ENCODE assay signal across 18 cellular contexts in genomic region chr18:12640881-12641200, GRCh38. TPM values are rescaled to one million over a fixed set of nuclear protein-coding genes. Genes with fewer than 3 reads are reported as not detected.
DNase-seq lines count a peak whose midpoint lies in the region; ATAC-seq and TF ChIP-seq lines count a peak whose summit lies in the region.
"Had no signal": no experiment of that assay in that cellular context is flagged by ENCODE, and none has a peak within 500 bp of the region (broad histone marks: within the 10 kb centered on the region; RNA-seq: fewer than 3 reads in every experiment).

No MANE protein-coding gene starts in this region.

- H4K20me1 ChIP-seq in GM23248 (ENCODE audit: insufficient read depth) = no peaks in the 10 kb centered on the region

- H3K4me3 ChIP-seq in GM23248 = peak overlapping the region; percentile 17; the same call in 1 of the 2 replicates
- peak overlapping the region; percentile 16; the same call in 1 of the 2 replicates for H3K4me3 ChIP-seq in WI38 (ENCODE audit: low read depth, low read length)
- H3K4me3 ChIP-seq: dorsolateral prefrontal cortex, vagina had no signal

- H3K27ac ChIP-seq in GM23248 = peak overlapping the region; percentile 77
- H3K27ac ChIP-seq in foreskin keratinocyte = no peak overlapping the region
- H3K27ac ChIP-seq: neutrophil, vagina had no signal

- H3K36me3 Mint-ChIP-seq in nephron progenitor cell (ENCODE audit: low read depth) = no peaks in the 10 kb centered on the region
- H3K36me3 Mint-ChIP-seq: IgD-negative memory B cell, T-cell had no signal

- no peak overlapping the region for H2AFZ ChIP-seq in GM23248

- H3K4me1 Mint-ChIP-seq in nephron progenitor cell = peaks cover 18% of the 10 kb centered on the region
- H3K4me1 Mint-ChIP-seq: T-cell had no signal

- H3K4me1 ChIP-seq in GM23248 (ENCODE audit: insufficient read depth) (peaks cover 70% of the 10 kb centered on the region), foreskin keratinocyte (peaks cover 37% of the 10 kb centered on the region)

- H3K79me2 ChIP-seq in GM23248 (ENCODE audit: insufficient read depth) = peaks cover 88% of the 10 kb centered on the region

- no peak overlapping the region for H3K4me3 Mint-ChIP-seq in nephron progenitor cell
- H3K4me3 Mint-ChIP-seq: activated CD8-positive, alpha-beta T cell treated with anti-CD3 and anti-CD28 coated beads for 36 hours; activated T-cell treated with anti-CD3 and anti-CD28 coated beads, Interleukin-2, amount 50 U/mL, for 4 hours; IgD-negative memory B cell; T-cell had no signal

- DNase-seq in GM23248 (no peak), foreskin keratinocyte (no peak), nephron progenitor cell (no peak), NCI-H226 (no peak), NCI-H1694 (lab: John Stamatoyannopoulos, UW) (no peak), NCI-H128 (lab: John Stamatoyannopoulos, UW; ENCODE audit: unreplicated experiment) (no peak)
- DNase-seq: activated CD8-positive, alpha-beta T cell treated with anti-CD3 and anti-CD28 coated beads for 36 hours; activated naive CD4-positive, alpha-beta T cell treated with anti-CD3 and anti-CD28 coated beads, Interleukin-2, amount 50 U/mL, for 16 hours; activated T-cell treated with anti-CD3 and anti-CD28 coated beads, Interleukin-2, amount 50 U/mL, for 4 hours; COR-L47; MV-4-11; T-cell had no signal

- WGBS in GM23248 (ENCODE audit: low coverage in 1 of 2, low lambda C conversion rate in 2 of 2, missing lambda C conversion rate in 2 of 2), 2 experiments = 90 to 92% methylated on average over 6 of the region's 6 CpGs

- H3K9ac ChIP-seq in GM23248 = peak overlapping the region; percentile 55

- in situ Hi-C loops in GM23248 (cut with MboI) = loop anchor here (10.0 kb wide), 1 partner anchor 106 kb away; no protein-coding TSS in a partner anchor

- ATAC-seq in foreskin keratinocyte (peak; percentile 13), GM19328 (IDR thresholded peaks at IDR 0.05; ENCODE audit: unreplicated experiment) (no peak)
- ATAC-seq: activated CD8-positive, alpha-beta T cell treated with anti-CD3 and anti-CD28 coated beads for 36 hours; activated T-cell treated with anti-CD3 and anti-CD28 coated beads, Interleukin-2, amount 50 U/mL, for 4 hours; T-cell had no signal

- no peaks in the 10 kb centered on the region for H3K27me3 ChIP-seq in GM23248 (replicated peaks; ENCODE audit: insufficient read depth)
- no peaks in the 10 kb centered on the region for H3K27me3 ChIP-seq in foreskin keratinocyte
- H3K27me3 ChIP-seq: dorsolateral prefrontal cortex, neutrophil, vagina had no signal

- H3F3A ChIP-seq in GM23248 (ENCODE audit: insufficient read depth) = peaks cover 41% of the 10 kb centered on the region

- H3K36me3 ChIP-seq in GM23248 (ENCODE audit: low read depth) = no peaks in the 10 kb centered on the region
- H3K36me3 ChIP-seq: neutrophil, vagina had no signal

- H3K9me3 Mint-ChIP-seq in nephron progenitor cell = no peaks in the 10 kb centered on the region
- H3K9me3 Mint-ChIP-seq: activated CD8-positive, alpha-beta T cell treated with anti-CD3 and anti-CD28 coated beads for 36 hours; activated T-cell treated with anti-CD3 and anti-CD28 coated beads, Interleukin-2, amount 50 U/mL, for 4 hours; T-cell had no signal

- no peaks in the 10 kb centered on the region for H3K9me3 ChIP-seq in GM23248 (ENCODE audit: low read depth)
- H3K9me3 ChIP-seq: neutrophil, vagina had no signal

- no peaks in the 10 kb centered on the region; the same call in 1 of the 2 replicates for H3K9me2 ChIP-seq in GM23248 (ENCODE audit: insufficient read depth)

- TF ChIP-seq CTCF in WI38 (IDR thresholded peaks at IDR 0.05; ENCODE audit: low read depth, low read length) = no peak
- no peak for TF ChIP-seq CTCF in foreskin keratinocyte (conservative IDR thresholded peaks at IDR 0.05)
- no peak for TF ChIP-seq CTCF in nephron progenitor cell (IDR thresholded peaks at IDR 0.05)

- peaks cover 3% of the 10 kb centered on the region for H3K27me3 Mint-ChIP-seq in nephron progenitor cell (ENCODE audit: low read depth, poor library complexity)

- peak overlapping the region; percentile 7 for H3K27ac Mint-ChIP-seq in nephron progenitor cell
- H3K27ac Mint-ChIP-seq: activated CD8-positive, alpha-beta T cell treated with anti-CD3 and anti-CD28 coated beads for 36 hours; T-cell had no signal

- H3K4me2 ChIP-seq in GM23248 (ENCODE audit: unreplicated experiment) = peak overlapping the region; percentile 77

RNA-seq across cellular contexts. Expression of gene SPIRE1, which starts 17.1 kb away (rescaled TPM):
- total RNA-seq in GM23248 (2014; rRNA removed; shearing (Covaris generic)) = 28.6 and 29.1 TPM in 2 replicates
- polyA plus RNA-seq in GM23248 (2016; fragmentation: Nextera tagmentation; extraction: Ambion mirVana) = 10.7 and 12.8 TPM in 2 replicates
- 19.7 and 20.9 TPM in 2 replicates for total RNA-seq in foreskin keratinocyte
- 4.1 and 4.8 TPM in 2 replicates for polyA plus RNA-seq in foreskin keratinocyte
